Comparison of ENCODE assay signal across 16 cellular contexts in genomic region chr3:56887402-56888025, GRCh38.
DNase-seq lines count a peak whose midpoint lies in the region; ATAC-seq and TF ChIP-seq lines count a peak whose summit lies in the region.
"Had no signal": no experiment of that assay in that cellular context is flagged by ENCODE, and none has a peak within 500 bp of the region (broad histone marks: within the 10 kb centered on the region; RNA-seq: fewer than 3 reads in every experiment).

No MANE protein-coding gene starts in this region.

- H3K9ac ChIP-seq in BLaER1 = no peak overlapping the region
- H3K9ac ChIP-seq: SK-N-SH had no signal

- peak overlapping the region; percentile 40; the same call in 1 of the 2 replicates for H3K4me2 ChIP-seq in BLaER1
- H3K4me2 ChIP-seq: SK-N-SH had no signal

- intact Hi-C loops in CD4-positive, alpha-beta memory T cell (cut with micrococcal nuclease) = loop anchor here (1.0 kb wide), 1 partner anchor 29 kb away; no protein-coding TSS in a partner anchor
- intact Hi-C loops in activated CD4-positive, alpha-beta memory T cell treated with anti-CD3 and anti-CD28 coated beads for 36 hours (cut with micrococcal nuclease) = loop anchor here (1.0 to 2.0 kb wide), 3 partner anchors 9 to 29 kb away; no protein-coding TSS in a partner anchor
- intact Hi-C loops in prostate gland (cut with DNase I) = no loop called here

- H3K36me3 Mint-ChIP-seq in CD4-positive, alpha-beta memory T cell = peaks cover 0 to 12% of the 10 kb centered on the region in 2 donors
- no peaks in the 10 kb centered on the region for H3K36me3 Mint-ChIP-seq in activated CD4-positive, alpha-beta memory T cell treated with anti-CD3 and anti-CD28 coated beads for 36 hours
- no peaks in the 10 kb centered on the region for H3K36me3 Mint-ChIP-seq in immature natural killer cell

- DNase-seq in CD4-positive, alpha-beta memory T cell = peak; percentile 26 to 46 (median 37)
- peak; percentile 63 for DNase-seq in activated CD4-positive, alpha-beta memory T cell treated with anti-CD3 and anti-CD28 coated beads for 36 hours
- DNase-seq in immature natural killer cell (peak; percentile 13 to 16 (median 14)), prostate gland (ENCODE audit: low spot score) (no peak), GM10248 (ENCODE audit: extremely low spot score) (no peak)
- DNase-seq: GDM1, islet precursor cell, NCI-H1436 treated with DMSO at 0.1 percent for 48 hours, NCI-H446, SK-N-SH had no signal

- no peaks in the 10 kb centered on the region for H3K9me3 Mint-ChIP-seq in CD4-positive, alpha-beta memory T cell
- H3K9me3 Mint-ChIP-seq in activated CD4-positive, alpha-beta memory T cell treated with anti-CD3 and anti-CD28 coated beads for 36 hours = no peaks in the 10 kb centered on the region
- H3K9me3 Mint-ChIP-seq in immature natural killer cell = no peaks in the 10 kb centered on the region

- H3K27me3 Mint-ChIP-seq in CD4-positive, alpha-beta memory T cell = no peaks in the 10 kb centered on the region
- no peaks in the 10 kb centered on the region for H3K27me3 Mint-ChIP-seq in activated CD4-positive, alpha-beta memory T cell treated with anti-CD3 and anti-CD28 coated beads for 36 hours
- H3K27me3 Mint-ChIP-seq in immature natural killer cell (ENCODE audit: low read depth in 3 of 3) = no peaks in the 10 kb centered on the region

- H3K4me3 Mint-ChIP-seq in CD4-positive, alpha-beta memory T cell = peak overlapping the region; percentile 70 to 81 (median 74)
- peak overlapping the region; percentile 30 for H3K4me3 Mint-ChIP-seq in activated CD4-positive, alpha-beta memory T cell treated with anti-CD3 and anti-CD28 coated beads for 36 hours
- peak overlapping the region; percentile 65 to 79 (median 69) for H3K4me3 Mint-ChIP-seq in immature natural killer cell

- 40% methylated on average over 2 of the region's 2 CpGs for WGBS in prostate gland

- no peaks in the 10 kb centered on the region for H3K27me3 ChIP-seq in BLaER1
- no peaks in the 10 kb centered on the region for H3K27me3 ChIP-seq in CD4-positive, alpha-beta memory T cell (ENCODE audit: insufficient read depth, low read length)
- no peaks in the 10 kb centered on the region for H3K27me3 ChIP-seq in prostate gland (replicated peaks; ENCODE audit: insufficient read depth)

- TF ChIP-seq POLR2A in prostate gland (IDR thresholded peaks at IDR 0.05) = no peak

- H3K4me1 Mint-ChIP-seq in CD4-positive, alpha-beta memory T cell = peaks cover 68 to 95% (median 81%) of the 10 kb centered on the region in 4 donors
- H3K4me1 Mint-ChIP-seq in activated CD4-positive, alpha-beta memory T cell treated with anti-CD3 and anti-CD28 coated beads for 36 hours (ENCODE audit: low read depth) = peaks cover 78% of the 10 kb centered on the region
- H3K4me1 Mint-ChIP-seq in immature natural killer cell = peaks cover 43 to 47% of the 10 kb centered on the region in 2 donors

- ATAC-seq in GM21515 (IDR thresholded peaks at IDR 0.05; ENCODE audit: unreplicated experiment) (no peak), HG02678 (IDR thresholded peaks at IDR 0.05; ENCODE audit: unreplicated experiment) (no peak)
- ATAC-seq: K562 had no signal

- H3K27ac Mint-ChIP-seq in CD4-positive, alpha-beta memory T cell = peak overlapping the region; percentile 30 to 95 (median 81)
- peak overlapping the region; percentile 66 for H3K27ac Mint-ChIP-seq in activated CD4-positive, alpha-beta memory T cell treated with anti-CD3 and anti-CD28 coated beads for 36 hours
- H3K27ac Mint-ChIP-seq in immature natural killer cell = peak overlapping the region; percentile 32 to 87 (median 82)

- H3K27ac ChIP-seq in BLaER1 = no peak overlapping the region
- H3K27ac ChIP-seq in CD4-positive, alpha-beta memory T cell (ENCODE audit: low read depth, low read length) = no peak overlapping the region
- no peak overlapping the region for H3K27ac ChIP-seq in prostate gland
- H3K27ac ChIP-seq: C4-2B, VCaP had no signal

- CTCF ChIA-PET in CD4-positive, alpha-beta memory T cell (lab: Charles Lee; ENCODE audit: partially characterized antibody) = interaction anchor here (0.6 to 3.5 kb wide), 6 partner anchors 77 to 183 kb away, joined by 3 to 9 read pairs (median 4); no protein-coding TSS in a partner anchor
- CTCF ChIA-PET in activated CD4-positive, alpha-beta memory T cell treated with anti-CD3 and anti-CD28 coated beads for 36 hours (lab: Charles Lee) = interaction anchor here (0.6 to 1.5 kb wide), 4 partner anchors 7 to 88 kb away, joined by 3 to 6 read pairs (median 3); no protein-coding TSS in a partner anchor
- CTCF ChIA-PET in GM10248 (lab: Yijun Ruan, JAX) = interaction anchor here (1.6 kb wide), 1 partner anchor 10 kb away, joined by 5 read pairs; no protein-coding TSS in a partner anchor

- H4K20me1 ChIP-seq in BLaER1 = no peaks in the 10 kb centered on the region

- TF ChIP-seq CTCF in prostate gland (IDR thresholded peaks at IDR 0.05) = no peak
- TF ChIP-seq CTCF in GM10248 (IDR thresholded peaks at IDR 0.05; ENCODE audit: control extremely low read depth, extremely low read depth, low read depth, missing control alignments) = no peak

- H3K9me3 ChIP-seq in BLaER1 = no peaks in the 10 kb centered on the region
- H3K9me3 ChIP-seq in CD4-positive, alpha-beta memory T cell (ENCODE audit: control insufficient read depth in 1 of 2, low read length in 2 of 2) = no peaks in the 10 kb centered on the region
- H3K9me3 ChIP-seq in prostate gland = no peaks in the 10 kb centered on the region
- H3K9me3 ChIP-seq: SK-N-SH had no signal

- H3K4me3 ChIP-seq in BLaER1 = no peak overlapping the region
- peak overlapping the region in 1 of 2 donors; percentile 9 for H3K4me3 ChIP-seq in CD4-positive, alpha-beta memory T cell (ENCODE audit: low read length in 2 of 2)
- no peak overlapping the region for H3K4me3 ChIP-seq in prostate gland
- H3K4me3 ChIP-seq: K562 had no signal

- H3K36me3 ChIP-seq in BLaER1 (no peaks in the 10 kb centered on the region), prostate gland (no peaks in the 10 kb centered on the region)
- no peaks in the 10 kb centered on the region for H3K36me3 ChIP-seq in CD4-positive, alpha-beta memory T cell (ENCODE audit: insufficient read depth, low read length)

- H3K4me1 ChIP-seq in BLaER1 (peaks cover 9% of the 10 kb centered on the region), prostate gland (replicated peaks) (no peaks in the 10 kb centered on the region)
- H3K4me1 ChIP-seq in CD4-positive, alpha-beta memory T cell (ENCODE audit: insufficient read depth, low read length) = peaks cover 88% of the 10 kb centered on the region

- POLR2A ChIA-PET in CD4-positive, alpha-beta memory T cell (lab: Charles Lee; ENCODE audit: partially characterized antibody) = interaction anchor here (0.6 to 9.4 kb wide), 10 partner anchors 9 to 87 kb away, joined by 3 to 82 read pairs (median 5); no protein-coding TSS in a partner anchor
- POLR2A ChIA-PET in activated CD4-positive, alpha-beta memory T cell treated with anti-CD3 and anti-CD28 coated beads for 36 hours (lab: Charles Lee) = interaction anchor here (1.2 kb wide), 1 partner anchor 29 kb away, joined by 4 read pairs; no protein-coding TSS in a partner anchor
- POLR2A ChIA-PET in GM10248 (lab: Yijun Ruan, JAX) = no interaction called here

Comparison
In these comparisons a context has a peak if more than half of its experiments do, and no peak if none do; other contexts are left out.
1. DNase-seq: peak in CD4-positive, alpha-beta memory T cell (5 of 5), activated CD4-positive, alpha-beta memory T cell treated with anti-CD3 and anti-CD28 coated beads for 36 hours (single experiment) and immature natural killer cell (3 of 3); none in prostate gland (single experiment) and GM10248 (single experiment).
2. Peak in every context shown above with its lines, with median percentiles within 50 percentile points of each other: H3K27ac Mint-ChIP-seq and H3K4me3 Mint-ChIP-seq.